8 cellular contexts compared by ENCODE assay signal in genomic region chr1:180912211-180912800, GRCh38. TPM values are rescaled to one million over a fixed set of nuclear protein-coding genes. Genes with fewer than 3 reads are reported as not detected.
DNase-seq lines count a peak whose midpoint lies in the region; ATAC-seq and FAIRE-seq lines count a peak whose summit lies in the region.

No MANE protein-coding gene starts in this region.

- peaks cover 28% of the 10 kb centered on the region for H3K27me3 Mint-ChIP-seq in activated naive CD8-positive, alpha-beta T cell
- H3K27me3 Mint-ChIP-seq in activated naive CD8-positive, alpha-beta T cell treated with anti-CD3 and anti-CD28 coated beads, Interleukin-2, amount 50 U/mL, for 24 hours, result peaks cover 40% of the 10 kb centered on the region

- H3K4me1 ChIP-seq in iPS-20b (ENCODE audit: insufficient read depth, low read length), result peaks cover 8% of the 10 kb centered on the region; the same call in 1 of the 2 replicates
- H3K4me1 ChIP-seq in small intestine (ENCODE audit: control insufficient read depth in 2 of 2, insufficient read depth in 1 of 2, low read depth in 1 of 2, low read length in 1 of 2), result no peaks in the 10 kb centered on the region

- H3K36me3 ChIP-seq in iPS-20b (ENCODE audit: insufficient read depth, low read depth, low read length), result no peaks in the 10 kb centered on the region
- H3K36me3 ChIP-seq in small intestine (ENCODE audit: control insufficient read depth in 2 of 2, insufficient read depth in 2 of 2, low read length in 2 of 2), result no peaks in the 10 kb centered on the region

- no peak overlapping the region for H3K27ac Mint-ChIP-seq in activated naive CD8-positive, alpha-beta T cell
- H3K27ac Mint-ChIP-seq in activated naive CD8-positive, alpha-beta T cell treated with anti-CD3 and anti-CD28 coated beads, Interleukin-2, amount 50 U/mL, for 24 hours, result no peak overlapping the region

- H3K27me3 ChIP-seq in iPS-20b (ENCODE audit: insufficient read depth, low read length) (peaks cover 43% of the 10 kb centered on the region), small intestine (ENCODE audit: control insufficient read depth in 2 of 2, insufficient read depth in 2 of 2, low read length in 2 of 2) (peaks cover 0 to 3% of the 10 kb centered on the region in 2 donors)

- H3K9me3 ChIP-seq in iPS-20b (ENCODE audit: insufficient read depth, low read depth, low read length), result no peaks in the 10 kb centered on the region
- no peaks in the 10 kb centered on the region for H3K9me3 ChIP-seq in small intestine (ENCODE audit: control insufficient read depth, low read depth)

- H3K9me3 Mint-ChIP-seq in activated naive CD8-positive, alpha-beta T cell (ENCODE audit: low read depth), result no peaks in the 10 kb centered on the region
- H3K9me3 Mint-ChIP-seq in activated naive CD8-positive, alpha-beta T cell treated with anti-CD3 and anti-CD28 coated beads, Interleukin-2, amount 50 U/mL, for 24 hours, result no peaks in the 10 kb centered on the region

- H3K4me1 Mint-ChIP-seq in activated naive CD8-positive, alpha-beta T cell (ENCODE audit: low read depth), result peaks cover 5% of the 10 kb centered on the region
- H3K4me1 Mint-ChIP-seq in activated naive CD8-positive, alpha-beta T cell treated with anti-CD3 and anti-CD28 coated beads, Interleukin-2, amount 50 U/mL, for 24 hours, result peaks cover 7% of the 10 kb centered on the region

- FAIRE-seq in small intestine (lab: Jason Lieb, UNC), result no peak

- DNase-seq in activated naive CD8-positive, alpha-beta T cell treated with anti-CD3 and anti-CD28 coated beads, Interleukin-2, amount 50 U/mL, for 24 hours, result no peak
- peak; percentile 70 for DNase-seq in astrocyte of the hippocampus (ENCODE audit: low read depth, low spot score)
- DNase-seq in small intestine, result no peak
- DNase-seq in GDM1 (lab: John Stamatoyannopoulos, UW), result no peak
- DNase-seq in NCI-H774 (lab: John Stamatoyannopoulos, UW), result no peak
- DNase-seq in activated CD4-positive, alpha-beta T cell treated with anti-CD3 and anti-CD28 coated beads for 48 hours, result no peak

- peak overlapping the region; percentile 53 for H3K4me3 Mint-ChIP-seq in activated naive CD8-positive, alpha-beta T cell
- H3K4me3 Mint-ChIP-seq in activated naive CD8-positive, alpha-beta T cell treated with anti-CD3 and anti-CD28 coated beads, Interleukin-2, amount 50 U/mL, for 24 hours, result no peak overlapping the region

- H3K27ac ChIP-seq in iPS-20b (ENCODE audit: low read length) (no peak overlapping the region), small intestine (ENCODE audit: low read depth in 1 of 2, low read length in 1 of 2) (peak overlapping the region in 1 of 2 donors; percentile 78)

- WGBS in small intestine, 3 donors, result 1% methylated on average over 49 to 71 of the region's 71 CpGs

- H3K9ac ChIP-seq in iPS-20b (ENCODE audit: low read depth, low read length), result peak overlapping the region; percentile 72

- H3K4me3 ChIP-seq in iPS-20b (ENCODE audit: low read length), result peak overlapping the region; percentile 74
- peak overlapping the region; percentile 48 to 53 for H3K4me3 ChIP-seq in small intestine (ENCODE audit: low read depth in 1 of 2, low read length in 2 of 2)

- no peak for ATAC-seq in activated naive CD8-positive, alpha-beta T cell treated with anti-CD3 and anti-CD28 coated beads, Interleukin-2, amount 50 U/mL, for 24 hours

- H3K36me3 Mint-ChIP-seq in activated naive CD8-positive, alpha-beta T cell, result no peaks in the 10 kb centered on the region
- no peaks in the 10 kb centered on the region for H3K36me3 Mint-ChIP-seq in activated naive CD8-positive, alpha-beta T cell treated with anti-CD3 and anti-CD28 coated beads, Interleukin-2, amount 50 U/mL, for 24 hours (ENCODE audit: low read depth)

RNA-seq across cellular contexts. Expression of gene KIAA1614, which starts 0.4 kb away (rescaled TPM):
- polyA plus RNA-seq in small intestine, result 1 to 10 TPM in 1 of 3 donors, under 1 TPM in 1, not detected in 1; 0.89 to 2.1 TPM
